2 cellular contexts compared by ENCODE assay signal in the genomic region with DNA sequence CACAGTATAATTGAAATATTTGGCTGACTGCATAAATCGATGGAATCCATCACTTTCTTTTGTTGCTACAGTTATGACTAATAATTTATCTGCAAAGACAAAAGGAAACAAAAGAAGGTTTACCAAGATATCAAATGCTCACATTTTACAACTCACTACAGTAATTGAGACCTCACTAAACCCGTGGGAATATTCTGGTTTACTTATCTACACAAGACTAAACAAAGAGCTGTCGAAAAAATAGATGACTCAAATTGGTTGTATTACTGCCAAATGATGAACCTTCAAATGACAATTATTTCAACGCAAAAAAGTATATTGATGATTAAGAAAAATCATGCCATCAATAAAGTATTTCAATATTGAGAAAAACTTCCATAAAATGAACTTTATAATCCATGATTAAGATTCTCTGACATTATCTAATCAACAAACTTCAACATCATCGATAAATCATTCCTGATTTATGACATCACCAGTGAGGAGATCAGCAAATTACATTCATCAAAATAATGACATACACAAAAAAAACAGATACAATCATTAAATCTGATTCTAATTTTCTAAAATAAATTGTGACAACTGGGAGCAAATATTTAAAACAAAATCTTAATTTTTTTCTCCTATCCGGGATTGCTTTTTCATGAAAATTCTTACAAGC.
A peak's percentile ranks its signal among the peaks of the same experiment; 100 is the strongest.
TF ChIP-seq lines count a peak whose summit lies in the region.

No MANE protein-coding gene starts in this region.

TF ChIP-seq in IMR-90, 13 proteins besides CTCF, POLR2A, EP300 and RAD21:
- no peak for TF ChIP-seq SMC3 (IDR thresholded peaks at IDR 0.05; ENCODE audit: low read depth, low read length)
- 0 out of 2 replicates have a peak, but pooled peaks have one; percentile 6 for TF ChIP-seq FOS (IDR thresholded peaks at IDR 0.05; ENCODE audit: low read depth, low read length)
- TF ChIP-seq, protein P1, sequence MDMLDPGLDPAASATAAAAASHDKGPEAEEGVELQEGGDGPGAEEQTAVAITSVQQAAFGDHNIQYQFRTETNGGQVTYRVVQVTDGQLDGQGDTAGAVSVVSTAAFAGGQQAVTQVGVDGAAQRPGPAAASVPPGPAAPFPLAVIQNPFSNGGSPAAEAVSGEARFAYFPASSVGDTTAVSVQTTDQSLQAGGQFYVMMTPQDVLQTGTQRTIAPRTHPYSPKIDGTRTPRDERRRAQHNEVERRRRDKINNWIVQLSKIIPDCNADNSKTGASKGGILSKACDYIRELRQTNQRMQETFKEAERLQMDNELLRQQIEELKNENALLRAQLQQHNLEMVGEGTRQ (IDR thresholded peaks at IDR 0.05; ENCODE audit: low read depth, low read length): no peak
- TF ChIP-seq MXI1 (IDR thresholded peaks at IDR 0.05; ENCODE audit: borderline replicate concordance, low read depth, low read length): no peak

TF ChIP-seq in K562, 482 proteins besides CTCF, POLR2A, EP300 and RAD21:
- no peak for TF ChIP-seq TAF1 (IDR thresholded peaks at IDR 0.05; ENCODE audit: control insufficient read depth, extremely low read depth, insufficient read depth, low read length, severe bottlenecking)
- TF ChIP-seq, protein P2, sequence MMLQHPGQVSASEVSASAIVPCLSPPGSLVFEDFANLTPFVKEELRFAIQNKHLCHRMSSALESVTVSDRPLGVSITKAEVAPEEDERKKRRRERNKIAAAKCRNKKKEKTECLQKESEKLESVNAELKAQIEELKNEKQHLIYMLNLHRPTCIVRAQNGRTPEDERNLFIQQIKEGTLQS (IDR thresholded peaks at IDR 0.05): peak; percentile 32; the same call in 1 of the 2 replicates
- TF ChIP-seq, protein P2 (CRISPR knock-in tag; conservative IDR thresholded peaks at IDR 0.05): no peak
